18 cellular contexts compared by ENCODE assay signal in the genomic region with DNA sequence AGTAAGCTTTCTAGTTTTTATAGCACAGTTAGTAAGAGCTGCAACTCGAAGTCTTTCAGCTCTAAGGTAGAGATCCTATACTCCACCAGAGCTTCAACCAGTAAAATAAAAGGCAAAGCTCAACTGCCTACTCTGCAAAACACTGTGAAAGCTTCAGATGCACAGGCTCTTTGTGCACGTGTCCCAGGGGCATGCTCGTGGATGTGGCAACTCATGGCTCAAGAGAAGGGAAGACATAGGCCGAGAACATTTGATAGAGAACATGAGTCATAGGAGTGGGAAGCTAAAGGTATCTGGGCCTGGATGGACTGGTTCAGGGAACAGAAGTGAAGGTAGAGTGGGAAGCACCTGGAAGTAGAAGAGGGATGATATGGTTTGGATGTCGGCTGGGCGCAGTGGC. TPM values are rescaled to one million over a fixed set of nuclear protein-coding genes. Genes with fewer than 3 reads are reported as not detected.
"Had no signal": no experiment of that assay in that cellular context is flagged by ENCODE, and none has a peak within 500 bp of the region (broad histone marks: within the 10 kb centered on the region; RNA-seq: fewer than 3 reads in every experiment).

No MANE protein-coding gene starts in this region.

- H3K4me1 Mint-ChIP-seq: activated CD4-positive, alpha-beta T cell treated with anti-CD3 and anti-CD28 coated beads, Interleukin-2, amount 10 ng/mL, durations not matched to agents 24 days and 14 days had no signal

- H3K27me3 ChIP-seq: thyroid gland had no signal

- H3K9me3 ChIP-seq: adrenal gland, gastroesophageal sphincter, heart left ventricle, thyroid gland had no signal

- H3K36me3 Mint-ChIP-seq: activated naive CD4-positive, alpha-beta T cell treated with anti-CD3 and anti-CD28 coated beads, Interleukin-2, amount 50 U/mL, for 72 hours; naive thymus-derived CD8-positive, alpha-beta T cell had no signal

- H3K27ac Mint-ChIP-seq: activated CD4-positive, alpha-beta T cell treated with anti-CD3 and anti-CD28 coated beads, Interleukin-2, amount 10 ng/mL, durations not matched to agents 24 days and 14 days; activated CD8-positive, alpha-beta T cell treated with anti-CD3 and anti-CD28 coated beads for 36 hours; activated naive CD4-positive, alpha-beta T cell treated with anti-CD3 and anti-CD28 coated beads, Interleukin-2, amount 50 U/mL, for 72 hours; activated T-cell treated with anti-CD3 and anti-CD28 coated beads, Interleukin-2, amount 50 U/mL, for 72 hours; endodermal cell; naive thymus-derived CD8-positive, alpha-beta T cell had no signal

- DNase-seq: activated CD4-positive, alpha-beta T cell treated with anti-CD3 and anti-CD28 coated beads, Interleukin-2, amount 10 ng/mL, durations not matched to agents 24 days and 14 days; activated CD8-positive, alpha-beta T cell treated with anti-CD3 and anti-CD28 coated beads for 36 hours; activated gamma-delta T cell; activated T-cell treated with anti-CD3 and anti-CD28 coated beads, Interleukin-2, amount 50 U/mL, for 72 hours; adrenal gland; endodermal cell; heart left ventricle; naive thymus-derived CD8-positive, alpha-beta T cell; stimulated activated CD8-positive, alpha-beta memory T cell treated with anti-CD3 and anti-CD28 coated beads, Interleukin-4, amount 100 ng/mL, for 48 hours; stimulated activated naive CD4-positive, alpha-beta T cell; T-helper 1 cell; T-helper 9 cell; thyroid gland had no signal

- ATAC-seq: activated CD8-positive, alpha-beta T cell treated with anti-CD3 and anti-CD28 coated beads for 36 hours; activated naive CD4-positive, alpha-beta T cell treated with anti-CD3 and anti-CD28 coated beads, Interleukin-2, amount 50 U/mL, for 72 hours; activated T-cell treated with anti-CD3 and anti-CD28 coated beads, Interleukin-2, amount 50 U/mL, for 72 hours; gastroesophageal sphincter; heart left ventricle; naive thymus-derived CD8-positive, alpha-beta T cell; SK-N-SH treated with all-trans-retinoic acid at 6 μM for 48 hours had no signal

- H3K27ac ChIP-seq: adrenal gland, gastroesophageal sphincter, heart left ventricle, parathyroid adenoma, thyroid gland had no signal

- H2AFZ ChIP-seq: parathyroid adenoma had no signal

- H3K4me3 Mint-ChIP-seq: activated CD4-positive, alpha-beta T cell treated with anti-CD3 and anti-CD28 coated beads, Interleukin-2, amount 10 ng/mL, durations not matched to agents 24 days and 14 days; activated CD8-positive, alpha-beta T cell treated with anti-CD3 and anti-CD28 coated beads for 36 hours; activated T-cell treated with anti-CD3 and anti-CD28 coated beads, Interleukin-2, amount 50 U/mL, for 72 hours; endodermal cell; naive thymus-derived CD8-positive, alpha-beta T cell had no signal

- H3K9ac ChIP-seq: parathyroid adenoma had no signal

- H3K9me3 Mint-ChIP-seq: activated CD4-positive, alpha-beta T cell treated with anti-CD3 and anti-CD28 coated beads, Interleukin-2, amount 10 ng/mL, durations not matched to agents 24 days and 14 days; activated CD8-positive, alpha-beta T cell treated with anti-CD3 and anti-CD28 coated beads for 36 hours; activated naive CD4-positive, alpha-beta T cell treated with anti-CD3 and anti-CD28 coated beads, Interleukin-2, amount 50 U/mL, for 72 hours; activated T-cell treated with anti-CD3 and anti-CD28 coated beads, Interleukin-2, amount 50 U/mL, for 72 hours; endodermal cell; naive thymus-derived CD8-positive, alpha-beta T cell had no signal

- H3K79me2 ChIP-seq: parathyroid adenoma had no signal

- H3K36me3 ChIP-seq: adrenal gland, gastroesophageal sphincter, heart left ventricle, thyroid gland had no signal

- H3K4me1 ChIP-seq: adrenal gland, gastroesophageal sphincter, parathyroid adenoma had no signal

- H3K4me3 ChIP-seq: adrenal gland, gastroesophageal sphincter, heart left ventricle, thyroid gland had no signal

RNA-seq across cellular contexts. Expression of gene AVPR1B, which starts 5.7 kb away (rescaled TPM):
- polyA plus RNA-seq: adrenal gland; heart left ventricle; naive thymus-derived CD8-positive, alpha-beta T cell; urinary bladder had no signal

RNA-seq across cellular contexts. Expression of gene RHEX, which starts 58.6 kb away (rescaled TPM):
- polyA plus RNA-seq: naive thymus-derived CD8-positive, alpha-beta T cell had no signal
